ENCODE assay signal across 2 cellular contexts in genomic region chr17:74325743-74326379, GRCh38.
TF ChIP-seq lines count a peak whose summit lies in the region.

Gene KIF19 (plus strand): TSS chr17:74326226. CDS start chr17:74326350, 124 bp downstream.

TF ChIP-seq in HCT116, 20 proteins besides CTCF, POLR2A, EP300 and RAD21:
- TF ChIP-seq POLR2AphosphoS5 (IDR thresholded peaks at IDR 0.05; ENCODE audit: low read depth, low read length): no peak
- TF ChIP-seq CBX3 (IDR thresholded peaks at IDR 0.05; ENCODE audit: low read depth): no peak
- no peak for TF ChIP-seq SIN3A (IDR thresholded peaks at IDR 0.05; ENCODE audit: low read depth)
- no peak for TF ChIP-seq MAX (IDR thresholded peaks at IDR 0.05)
- TF ChIP-seq ELF1 (IDR thresholded peaks at IDR 0.05; ENCODE audit: borderline replicate concordance, low read depth): no peak
- no peak for TF ChIP-seq SP1 (IDR thresholded peaks at IDR 0.05; ENCODE audit: low read depth)
- no peak for TF ChIP-seq ATF3 (IDR thresholded peaks at IDR 0.05)

TF ChIP-seq in H1, 55 proteins besides CTCF, POLR2A, EP300 and RAD21:
- TF ChIP-seq ZNF274 (IDR thresholded peaks at IDR 0.05; ENCODE audit: borderline replicate concordance, extremely low read depth, low read length) (no peak), ATF3 (IDR thresholded peaks at IDR 0.05; ENCODE audit: insufficient read depth, low read depth, low read length) (no peak), RBBP5 (IDR thresholded peaks at IDR 0.05; ENCODE audit: borderline replicate concordance, low read depth, low read length) (0 out of 2 replicates have a peak, but pooled peaks have one; percentile 40), SIN3A (conservative IDR thresholded peaks at IDR 0.05 in 1 of 2, IDR thresholded peaks at IDR 0.05 in 1 of 2; ENCODE audit: low read depth in 1 of 2, low read length in 2 of 2) (peak in 1 of 2 experiments; percentile 69; a peak in 1 of 4 replicates), ASH2L (IDR thresholded peaks at IDR 0.05; ENCODE audit: low read length) (peak; percentile 20), BACH1 (IDR thresholded peaks at IDR 0.05; ENCODE audit: low read length) (peak; percentile 42; the same call in 1 of the 2 replicates), MAX (IDR thresholded peaks at IDR 0.05) (peak; percentile 42), SUZ12 (IDR thresholded peaks at IDR 0.05; ENCODE audit: low read length) (peak; percentile 67; the same call in 1 of the 2 replicates), SAP30 (IDR thresholded peaks at IDR 0.05; ENCODE audit: insufficient read depth, insufficient replicate concordance, low read length) (no peak), KDM1A (IDR thresholded peaks at IDR 0.05; ENCODE audit: borderline replicate concordance, low read length) (peak; percentile 40; the same call in 1 of the 2 replicates), EZH2 (IDR thresholded peaks at IDR 0.05; ENCODE audit: low read depth, low read length, severe bottlenecking) (peak; percentile 64), CREB1 (IDR thresholded peaks at IDR 0.05) (no peak), KDM4A (IDR thresholded peaks at IDR 0.05; ENCODE audit: low read depth, low read length, severe bottlenecking) (peak; percentile 70), CEBPB (IDR thresholded peaks at IDR 0.05; ENCODE audit: low read depth, low read length) (no peak), JUND (IDR thresholded peaks at IDR 0.05; ENCODE audit: low read length) (no peak), HDAC2 (IDR thresholded peaks at IDR 0.05; ENCODE audit: borderline replicate concordance in 1 of 2, low read depth in 2 of 2, low read length in 2 of 2) (peak in 1 of 2 experiments; percentile 63; a peak in 1 of 4 replicates)
